11 cellular contexts compared by ENCODE assay signal in genomic region chr6:148566664-148567350, GRCh38.
DNase-seq lines count a peak whose midpoint lies in the region; ATAC-seq and TF ChIP-seq lines count a peak whose summit lies in the region.
"Had no signal": no experiment of that assay in that cellular context is flagged by ENCODE, and none has a peak within 500 bp of the region (broad histone marks: within the 10 kb centered on the region; RNA-seq: fewer than 3 reads in every experiment).

No MANE protein-coding gene starts in this region.

- H2AFZ ChIP-seq in fibroblast of lung (ENCODE audit: low read length), result peak overlapping the region; percentile 1

- ATAC-seq in GM19035 (IDR thresholded peaks at IDR 0.05; ENCODE audit: unreplicated experiment), result peak; percentile 49
- ATAC-seq in HG03378 (IDR thresholded peaks at IDR 0.05; ENCODE audit: unreplicated experiment), result peak; percentile 74

- no peaks in the 10 kb centered on the region for H3K36me3 ChIP-seq in fibroblast of lung (ENCODE audit: control insufficient read depth, insufficient read depth, low read length)
- H3K36me3 ChIP-seq: colonic mucosa, WERI-Rb-1 had no signal

- H3K4me2 ChIP-seq in fibroblast of lung (ENCODE audit: extremely low read depth, insufficient read depth, low read length), result peak overlapping the region; percentile 38

- in situ Hi-C loops in G401 (cut with HindIII; ENCODE audit: low sequenced_read_pairs), result no loop called here

- DNase-seq in GM12865 (ENCODE audit: low read depth), result peak; percentile 18
- no peak for DNase-seq in fibroblast of lung (ENCODE audit: low read depth in 2 of 2)
- DNase-seq in GM19238 (ENCODE audit: insufficient read length, low spot score), result no peak
- no peak for DNase-seq in glomerular visceral epithelial cell (ENCODE audit: extremely low spot score)
- no peak for DNase-seq in G401 (ENCODE audit: low spot score)
- no peak for DNase-seq in Kasumi-1 (lab: John Stamatoyannopoulos, UW)
- DNase-seq: activated naive CD4-positive, alpha-beta T cell treated with anti-CD3 and anti-CD28 coated beads for 36 hours; colonic mucosa; WERI-Rb-1 had no signal

- no peak for TF ChIP-seq CTCF in GM12865 (IDR thresholded peaks at IDR 0.05; ENCODE audit: insufficient read depth, low read depth, low read length, missing control alignments)
- no peak for TF ChIP-seq CTCF in fibroblast of lung (conservative IDR thresholded peaks at IDR 0.05 in 1 of 2, IDR thresholded peaks at IDR 0.05 in 1 of 2; ENCODE audit: low read depth in 1 of 2, low read length in 2 of 2)

- no peak overlapping the region for H3K4me3 ChIP-seq in GM12865 (ENCODE audit: low read depth, low read length)
- no peak overlapping the region for H3K4me3 ChIP-seq in fibroblast of lung (replicated peaks in 1 of 4; ENCODE audit: control extremely low read depth in 1 of 4, insufficient read depth in 1 of 4, low read depth in 3 of 4, low read length in 4 of 4)
- H3K4me3 ChIP-seq: colonic mucosa had no signal

- no peaks in the 10 kb centered on the region for H4K20me1 ChIP-seq in fibroblast of lung (ENCODE audit: control insufficient read depth, extremely low read depth, insufficient read depth, low read length)

- H3K4me1 ChIP-seq in fibroblast of lung (ENCODE audit: control insufficient read depth, extremely low read depth, insufficient read depth, low read length), result peaks cover 11% of the 10 kb centered on the region
- H3K4me1 ChIP-seq: colonic mucosa had no signal

- H3K79me2 ChIP-seq in fibroblast of lung (ENCODE audit: control insufficient read depth, insufficient read depth, low read length), result no peaks in the 10 kb centered on the region

- H3K27ac ChIP-seq in fibroblast of lung (ENCODE audit: insufficient read depth, low read length), result peak overlapping the region; percentile 34
- H3K27ac ChIP-seq: colonic mucosa, WERI-Rb-1 had no signal

- H3K27me3 ChIP-seq in fibroblast of lung (ENCODE audit: control insufficient read depth, insufficient read depth, low read length), result no peaks in the 10 kb centered on the region
- H3K27me3 ChIP-seq: colonic mucosa had no signal

- no peaks in the 10 kb centered on the region for H3K9me3 ChIP-seq in fibroblast of lung (ENCODE audit: control insufficient read depth, insufficient read depth, low read depth, low read length)
- H3K9me3 ChIP-seq: colonic mucosa had no signal

- H3K9ac ChIP-seq in fibroblast of lung (ENCODE audit: insufficient read depth, low read length), result no peak overlapping the region
